Comparison of ENCODE assay signal across 20 cellular contexts in the genomic region with DNA sequence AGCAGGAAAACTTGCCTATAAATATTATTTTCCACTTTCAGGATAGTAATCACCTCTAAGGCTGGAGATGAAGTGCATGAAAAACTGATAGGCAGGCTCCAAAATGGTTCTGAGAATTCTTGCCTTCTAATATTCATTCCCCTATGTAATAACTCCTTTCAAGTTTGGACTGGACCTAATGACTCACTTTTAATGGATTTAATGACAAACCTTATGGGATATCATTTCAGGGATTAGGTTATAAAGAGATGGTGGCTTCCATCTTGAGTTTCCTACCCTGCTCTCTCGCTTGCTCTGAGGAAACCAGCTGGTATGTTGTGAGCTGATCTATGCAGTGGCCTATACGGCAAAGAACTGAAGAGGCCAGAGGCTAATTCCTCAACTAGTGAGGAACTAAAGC.
A peak's percentile ranks its signal among the peaks of the same experiment; 100 is the strongest.
DNase-seq lines count a peak whose midpoint lies in the region; ATAC-seq and TF ChIP-seq lines count a peak whose summit lies in the region.
"Had no signal": no experiment of that assay in that cellular context is flagged by ENCODE, and none has a peak within 500 bp of the region (broad histone marks: within the 10 kb centered on the region; RNA-seq: fewer than 3 reads in every experiment).

No MANE protein-coding gene starts in this region.

- H4K91ac ChIP-seq in neuronal stem cell (ENCODE audit: low read depth, low read length, poor library complexity), result no peak overlapping the region

- no peak overlapping the region for H2BK120ac ChIP-seq in neuronal stem cell (ENCODE audit: low read depth, low read length)

- no peak overlapping the region for H3K23ac ChIP-seq in neuronal stem cell (ENCODE audit: low read depth, low read length, poor library complexity)

- no peaks in the 10 kb centered on the region for H3F3A ChIP-seq in GM23338 (replicated peaks; ENCODE audit: low read depth)
- H3F3A ChIP-seq in SU-DHL-6 (ENCODE audit: insufficient read depth), result no peaks in the 10 kb centered on the region

- peaks cover 3% of the 10 kb centered on the region; the same call in 1 of the 3 replicates for H3K36me3 Mint-ChIP-seq in GM23338 (ENCODE audit: low read depth)
- H3K36me3 Mint-ChIP-seq in CD8-positive, alpha-beta T cell, result no peaks in the 10 kb centered on the region
- H3K36me3 Mint-ChIP-seq: CD4-positive, CD25-positive, alpha-beta regulatory T cell; CD8-positive, alpha-beta memory T cell had no signal

- no peak overlapping the region for H3K27ac Mint-ChIP-seq in GM23338
- H3K27ac Mint-ChIP-seq in CD8-positive, alpha-beta T cell, result no peak overlapping the region
- H3K27ac Mint-ChIP-seq: B cell; CD4-positive, CD25-positive, alpha-beta regulatory T cell; CD8-positive, alpha-beta memory T cell had no signal

- H3K9ac ChIP-seq in SU-DHL-6 (ENCODE audit: low read length) (no peak overlapping the region), neuronal stem cell (ENCODE audit: low read depth, low read length, poor library complexity) (no peak overlapping the region)
- H3K9ac ChIP-seq: BLaER1 had no signal

- H3K4me3 ChIP-seq in GM23338, result no peak overlapping the region
- H3K4me3 ChIP-seq in SU-DHL-6 (ENCODE audit: insufficient read depth, low read length, poor library complexity, severe bottlenecking), result no peak overlapping the region
- H3K4me3 ChIP-seq in epithelial cell of esophagus (ENCODE audit: low read length), result no peak overlapping the region
- no peak overlapping the region for H3K4me3 ChIP-seq in neuronal stem cell (ENCODE audit: low read length in 2 of 2)
- no peak overlapping the region for H3K4me3 ChIP-seq in CD8-positive, alpha-beta T cell (ENCODE audit: low read depth, low read length)
- H3K4me3 ChIP-seq: BLaER1 had no signal

- H3K9me3 ChIP-seq in SU-DHL-6 (ENCODE audit: insufficient read depth, low read length) (no peaks in the 10 kb centered on the region), neuronal stem cell (replicated peaks in 1 of 2; ENCODE audit: control insufficient read depth in 2 of 2, insufficient read depth in 1 of 2, low read depth in 1 of 2, low read length in 2 of 2) (no peaks in the 10 kb centered on the region)
- H3K9me3 ChIP-seq in CD8-positive, alpha-beta T cell (ENCODE audit: low read length), result no peaks in the 10 kb centered on the region

- H2BK15ac ChIP-seq in neuronal stem cell (ENCODE audit: low read length), result no peak overlapping the region

- H3K79me2 ChIP-seq in GM23338 (replicated peaks; ENCODE audit: insufficient read depth), result no peaks in the 10 kb centered on the region
- H3K79me2 ChIP-seq in SU-DHL-6 (ENCODE audit: insufficient read depth, low read length), result no peaks in the 10 kb centered on the region

- H2BK5ac ChIP-seq in neuronal stem cell (ENCODE audit: low read length), result no peak overlapping the region

- intact Hi-C loops in CD8-positive, alpha-beta T cell (cut with DNase I, micrococcal nuclease), result no loop called here

- no peak overlapping the region for H2BK12ac ChIP-seq in neuronal stem cell (ENCODE audit: low read length)

- no peak overlapping the region for H3K4me3 Mint-ChIP-seq in GM23338
- H3K4me3 Mint-ChIP-seq in CD8-positive, alpha-beta T cell, result no peak overlapping the region
- H3K4me3 Mint-ChIP-seq: B cell; CD4-positive, CD25-positive, alpha-beta regulatory T cell; CD8-positive, alpha-beta memory T cell had no signal

- WGBS in neuronal stem cell (ENCODE audit: extremely low coverage in 2 of 2, insufficient read length in 2 of 2, insufficient replicate concordance in 1 of 2), 2 donors, result no CpG with 5 or more reads among the region's 2 CpGs

- TF ChIP-seq CTCF in GM23338 (conservative IDR thresholded peaks at IDR 0.05; ENCODE audit: low read depth in 2 of 2), result no peak
- TF ChIP-seq CTCF in SU-DHL-6 (IDR thresholded peaks at IDR 0.05; ENCODE audit: insufficient read depth, low read length, poor library complexity, severe bottlenecking), result no peak
- no peak for TF ChIP-seq CTCF in epithelial cell of esophagus (IDR thresholded peaks at IDR 0.05; ENCODE audit: insufficient read depth, low read depth, low read length, missing control alignments)
- no peak for TF ChIP-seq CTCF in CD8-positive, alpha-beta T cell (IDR thresholded peaks at IDR 0.05)

- no peak overlapping the region for H3K14ac ChIP-seq in neuronal stem cell (ENCODE audit: low read length)

- no peaks in the 10 kb centered on the region for H3K79me1 ChIP-seq in neuronal stem cell (ENCODE audit: low read depth, low read length)

- H2AK5ac ChIP-seq in neuronal stem cell (ENCODE audit: low read depth, low read length), result no peak overlapping the region

- no peak for DNase-seq in GM23338 (ENCODE audit: low spot score)
- DNase-seq in epithelial cell of esophagus (ENCODE audit: low read depth), result peak; percentile 36
- DNase-seq in neuronal stem cell (ENCODE audit: low spot score), result no peak
- no peak for DNase-seq in NCI-H2107 treated with DMSO at 0.1 percent for 48 hours (lab: John Stamatoyannopoulos, UW; ENCODE audit: unreplicated experiment)
- no peak for DNase-seq in CD8-positive, alpha-beta T cell
- DNase-seq in NCI-H510A (lab: John Stamatoyannopoulos, UW), result no peak
- DNase-seq: CD4-positive, CD25-positive, alpha-beta regulatory T cell; CD8-positive, alpha-beta memory T cell; DMS 273 treated with DMSO at 0.1 percent for 48 hours; DMS53; DMS79 treated with DMSO at 0.1 percent for 48 hours; GF-D8; GOT3; H7; HCEC 1CT had no signal

- no peak overlapping the region for H3K4me2 ChIP-seq in GM23338
- H3K4me2 ChIP-seq in SU-DHL-6 (ENCODE audit: low read depth, low read length, poor library complexity, severe bottlenecking), result no peak overlapping the region
- H3K4me2 ChIP-seq in neuronal stem cell (ENCODE audit: insufficient read depth, low read length, poor library complexity, severe bottlenecking), result no peak overlapping the region
- H3K4me2 ChIP-seq: BLaER1 had no signal

- no peaks in the 10 kb centered on the region for H3K27me3 Mint-ChIP-seq in GM23338 (ENCODE audit: insufficient read depth, low read depth, poor library complexity)
- no peaks in the 10 kb centered on the region for H3K27me3 Mint-ChIP-seq in CD8-positive, alpha-beta T cell (ENCODE audit: low read depth)
- H3K27me3 Mint-ChIP-seq: B cell; CD4-positive, CD25-positive, alpha-beta regulatory T cell; CD8-positive, alpha-beta memory T cell had no signal

- H3K9me2 ChIP-seq in GM23338 (ENCODE audit: insufficient read depth), result no peaks in the 10 kb centered on the region
- H3K9me2 ChIP-seq in SU-DHL-6 (replicated peaks; ENCODE audit: insufficient read depth, low read length), result no peaks in the 10 kb centered on the region

- H4K20me1 ChIP-seq in GM23338 (replicated peaks; ENCODE audit: insufficient read depth), result no peaks in the 10 kb centered on the region
- H4K20me1 ChIP-seq in SU-DHL-6 (ENCODE audit: low read depth, low read length), result no peaks in the 10 kb centered on the region
- H4K20me1 ChIP-seq: BLaER1 had no signal

- H3K27ac ChIP-seq in GM23338 (ENCODE audit: low read depth) (no peak overlapping the region), SU-DHL-6 (ENCODE audit: low read depth, low read length) (no peak overlapping the region), neuronal stem cell (replicated peaks; ENCODE audit: low read length) (no peak overlapping the region)
- H3K27ac ChIP-seq in CD8-positive, alpha-beta T cell (ENCODE audit: low read depth, low read length), result no peak overlapping the region
- H3K27ac ChIP-seq: 22Rv1, BLaER1, C4-2B had no signal

- H2AFZ ChIP-seq in GM23338, result 0 out of 2 replicates have a peak overlapping the region, but pooled peaks have one; percentile 34
- H2AFZ ChIP-seq in SU-DHL-6 (ENCODE audit: low read depth, low read length, severe bottlenecking), result peak overlapping the region; percentile 4
- peak overlapping the region; percentile 6 for H2AFZ ChIP-seq in neuronal stem cell (ENCODE audit: low read length)

- H3K27me3 ChIP-seq in GM23338 (ENCODE audit: insufficient read depth), result no peaks in the 10 kb centered on the region
- H3K27me3 ChIP-seq in SU-DHL-6 (ENCODE audit: low read length), result no peaks in the 10 kb centered on the region
- H3K27me3 ChIP-seq in neuronal stem cell (ENCODE audit: control insufficient read depth in 3 of 3, insufficient read depth in 3 of 3, low read depth in 1 of 3, low read length in 3 of 3), result no peaks in the 10 kb centered on the region
- no peaks in the 10 kb centered on the region for H3K27me3 ChIP-seq in CD8-positive, alpha-beta T cell (ENCODE audit: insufficient read depth, low read length)
- H3K27me3 ChIP-seq: BLaER1 had no signal

- no peak overlapping the region for H3K18ac ChIP-seq in neuronal stem cell (ENCODE audit: low read length)

- peaks cover 5% of the 10 kb centered on the region; the same call in 2 of the 3 replicates for H3K9me3 Mint-ChIP-seq in GM23338
- H3K9me3 Mint-ChIP-seq in CD8-positive, alpha-beta T cell, result peaks cover 8% of the 10 kb centered on the region

- H3K4ac ChIP-seq in neuronal stem cell (ENCODE audit: low read length), result no peak overlapping the region

- ATAC-seq in GM23338, result no peak
- ATAC-seq in CD8-positive, alpha-beta T cell, result no peak

- CTCF ChIA-PET in CD8-positive, alpha-beta T cell (lab: Charles Lee), result no interaction called here

- POLR2A ChIA-PET in CD8-positive, alpha-beta T cell (lab: Charles Lee), result no interaction called here

- H3K36me3 ChIP-seq in GM23338 (ENCODE audit: insufficient read depth) (no peaks in the 10 kb centered on the region), SU-DHL-6 (ENCODE audit: low read length) (no peaks in the 10 kb centered on the region), neuronal stem cell (replicated peaks in 1 of 2; ENCODE audit: control insufficient read depth in 2 of 2, insufficient read depth in 2 of 2, low read length in 2 of 2) (no peaks in the 10 kb centered on the region)
- no peaks in the 10 kb centered on the region for H3K36me3 ChIP-seq in CD8-positive, alpha-beta T cell (ENCODE audit: insufficient read depth, low read length)
- H3K36me3 ChIP-seq: BLaER1 had no signal

- H3K4me1 ChIP-seq in GM23338 (ENCODE audit: insufficient read depth), result no peaks in the 10 kb centered on the region
- H3K4me1 ChIP-seq in neuronal stem cell (ENCODE audit: control insufficient read depth in 2 of 2, insufficient read depth in 1 of 2, low read depth in 1 of 2, low read length in 2 of 2), result no peaks in the 10 kb centered on the region
- no peaks in the 10 kb centered on the region for H3K4me1 ChIP-seq in CD8-positive, alpha-beta T cell (ENCODE audit: insufficient read depth, low read length)
- H3K4me1 ChIP-seq: BLaER1 had no signal

- no peak overlapping the region for H4K8ac ChIP-seq in neuronal stem cell (ENCODE audit: low read depth, low read length)

- no peaks in the 10 kb centered on the region for H3K4me1 Mint-ChIP-seq in GM23338
- H3K4me1 Mint-ChIP-seq in CD8-positive, alpha-beta T cell (ENCODE audit: low read depth), result no peaks in the 10 kb centered on the region
- H3K4me1 Mint-ChIP-seq: B cell; CD4-positive, CD25-positive, alpha-beta regulatory T cell; CD8-positive, alpha-beta memory T cell had no signal
